Comparison of ENCODE assay signal across 9 cellular contexts in the genomic region with DNA sequence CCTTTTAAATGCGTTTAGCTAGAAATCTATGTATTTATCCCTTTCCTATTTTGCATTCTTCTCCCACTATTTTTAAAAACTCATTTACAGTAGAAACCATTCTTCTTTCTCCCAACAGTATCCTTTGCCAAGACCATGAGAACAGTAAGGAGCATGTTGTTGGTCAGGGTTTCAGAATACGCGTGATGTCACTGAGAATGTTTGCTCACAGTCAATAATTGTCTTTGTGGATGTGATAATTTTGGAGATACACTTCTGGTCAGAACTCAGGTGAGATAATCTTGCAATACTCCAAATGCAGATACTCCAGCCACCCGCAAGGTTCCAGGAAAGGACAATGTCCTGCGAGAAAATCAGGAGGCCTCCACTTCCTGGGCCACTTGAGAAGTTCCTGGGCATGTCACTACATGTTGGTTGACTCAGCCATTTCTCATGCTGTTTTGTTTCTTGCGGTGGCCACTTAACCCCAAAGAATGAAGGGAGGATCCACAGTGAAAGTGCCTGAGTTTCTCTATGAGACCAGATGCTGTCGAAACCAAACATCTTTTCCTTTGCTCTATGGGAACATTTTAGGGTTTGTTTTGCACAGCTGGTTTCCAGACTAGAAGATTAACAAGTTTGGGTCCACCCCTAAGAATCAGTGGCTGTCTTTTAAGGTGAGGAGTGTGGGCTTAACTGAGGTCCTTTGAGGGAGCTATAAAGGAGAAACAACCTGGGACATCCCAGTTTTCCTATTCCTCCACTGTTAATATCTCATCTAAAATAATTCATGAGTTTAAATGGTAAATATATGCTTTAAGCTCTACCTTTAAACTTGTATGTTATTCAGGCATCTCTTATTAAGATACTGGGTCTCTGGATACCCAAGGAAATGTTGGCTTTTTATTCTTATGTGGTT.
DNase-seq lines count a peak whose midpoint lies in the region; ATAC-seq and TF ChIP-seq lines count a peak whose summit lies in the region.
"Had no signal": no experiment of that assay in that cellular context is flagged by ENCODE, and none has a peak within 500 bp of the region (broad histone marks: within the 10 kb centered on the region; RNA-seq: fewer than 3 reads in every experiment).

No MANE protein-coding gene starts in this region.

- peak overlapping the region; percentile 79 for H3K9ac ChIP-seq in adipocyte (ENCODE audit: low read length)

- H3K9me3 ChIP-seq in adipocyte (ENCODE audit: control insufficient read depth, low read length): no peaks in the 10 kb centered on the region
- H3K9me3 ChIP-seq in WERI-Rb-1 (ENCODE audit: severe bottlenecking): no peaks in the 10 kb centered on the region
- H3K9me3 ChIP-seq: thoracic aorta had no signal

- DNase-seq in GM10266 (ENCODE audit: extremely low spot score) (peak; percentile 27), adipocyte (ENCODE audit: low read depth) (peak; percentile 90), myocyte (ENCODE audit: low read depth) (peak; percentile 98), CD14-positive monocyte (ENCODE audit: low spot score) (no peak), NCI-H128 (lab: John Stamatoyannopoulos, UW; ENCODE audit: unreplicated experiment) (no peak), WERI-Rb-1 (no peak)

- ATAC-seq in HG03097 (IDR thresholded peaks at IDR 0.05; ENCODE audit: low FRiP score, unreplicated experiment) (peak; percentile 47), HG03469 (IDR thresholded peaks at IDR 0.05; ENCODE audit: unreplicated experiment) (no peak)

- peaks cover 0 to 1% (median 0%) of the 10 kb centered on the region in 7 donors for H3K9me3 Mint-ChIP-seq in CD14-positive monocyte

- H3K36me3 Mint-ChIP-seq in CD14-positive monocyte: no peaks in the 10 kb centered on the region

- TF ChIP-seq CTCF in GM10266 (IDR thresholded peaks at IDR 0.05; ENCODE audit: control insufficient read depth, insufficient read depth, low read depth, missing control alignments): no peak
- TF ChIP-seq CTCF in CD14-positive monocyte (IDR thresholded peaks at IDR 0.05): no peak
- no peak for TF ChIP-seq CTCF in WERI-Rb-1 (IDR thresholded peaks at IDR 0.05; ENCODE audit: low read depth, low read length)

- H3K4me1 ChIP-seq in adipocyte (ENCODE audit: control insufficient read depth, insufficient read depth, low read length): peaks cover 35% of the 10 kb centered on the region

- no peak overlapping the region for H3K27ac ChIP-seq in WERI-Rb-1

- H3K4me3 Mint-ChIP-seq in CD14-positive monocyte: no peak overlapping the region

- peak overlapping the region in 1 of 7 donors; percentile 22 for H3K27ac Mint-ChIP-seq in CD14-positive monocyte

- H3K4me3 ChIP-seq in adipocyte (ENCODE audit: low read length) (peak overlapping the region; percentile 71), WERI-Rb-1 (ENCODE audit: low read depth, low read length) (no peak overlapping the region)
- H3K4me3 ChIP-seq: thoracic aorta had no signal

- no peaks in the 10 kb centered on the region for H3K4me1 Mint-ChIP-seq in CD14-positive monocyte

- intact Hi-C loops in CD14-positive monocyte (cut with micrococcal nuclease): no loop called here

- H3K27me3 ChIP-seq in adipocyte (replicated peaks; ENCODE audit: control insufficient read depth, insufficient read depth, low read length) (no peaks in the 10 kb centered on the region), WERI-Rb-1 (ENCODE audit: insufficient read depth, low read depth, severe bottlenecking) (no peaks in the 10 kb centered on the region)

- no peaks in the 10 kb centered on the region for H3K36me3 ChIP-seq in adipocyte (ENCODE audit: control insufficient read depth, insufficient read depth, low read length, severe bottlenecking)
- peaks cover 15% of the 10 kb centered on the region for H3K36me3 ChIP-seq in WERI-Rb-1

- H3K27me3 Mint-ChIP-seq in CD14-positive monocyte (ENCODE audit: low read depth in 3 of 3): peaks cover 0 to 5% (median 0%) of the 10 kb centered on the region in 3 donors

Comparison
In these comparisons a context has a peak if more than half of its experiments do, and no peak if none do; other contexts are left out.
1. DNase-seq: peak in GM10266 (single experiment), adipocyte (single experiment) and myocyte (single experiment); none in CD14-positive monocyte (single experiment), NCI-H128 (single experiment) and WERI-Rb-1 (single experiment).